9 cellular contexts compared by ENCODE assay signal in the genomic region with DNA sequence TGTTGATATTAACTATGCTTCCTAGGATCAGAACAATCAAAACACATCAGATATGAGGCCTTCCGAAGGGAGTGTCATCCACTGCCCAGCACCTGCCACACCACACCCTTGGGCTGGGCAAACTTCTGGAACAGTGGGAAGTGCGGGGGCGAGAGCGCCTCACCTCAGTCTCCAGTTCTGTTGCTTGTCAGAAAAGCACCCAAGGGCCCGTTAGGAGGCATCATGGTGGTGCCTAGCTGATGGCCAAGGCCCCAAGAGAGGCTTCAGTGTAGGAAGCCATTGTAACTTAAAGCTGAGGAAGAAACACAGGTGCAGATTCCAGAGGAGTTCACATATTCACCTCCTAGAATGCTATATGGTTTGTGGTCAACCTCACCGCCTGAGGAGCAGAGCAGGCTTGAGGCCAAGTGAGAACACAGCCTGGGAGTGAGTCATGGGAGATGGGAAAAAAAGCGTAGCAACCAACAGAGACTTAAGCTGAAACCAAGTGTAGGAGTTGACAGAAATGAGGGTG.
DNase-seq lines count a peak whose midpoint lies in the region; ATAC-seq and TF ChIP-seq lines count a peak whose summit lies in the region.
"Had no signal": no experiment of that assay in that cellular context is flagged by ENCODE, and none has a peak within 500 bp of the region (broad histone marks: within the 10 kb centered on the region; RNA-seq: fewer than 3 reads in every experiment).

No MANE protein-coding gene starts in this region.

- H3K4me3 ChIP-seq in spleen = no peak overlapping the region

- H3K9me3 ChIP-seq in spleen = no peaks in the 10 kb centered on the region

- H3K27me3 Mint-ChIP-seq in activated T-cell treated with anti-CD3 and anti-CD28 coated beads, Interleukin-2, amount 50 U/mL, for 24 hours = peaks cover 9% of the 10 kb centered on the region
- peaks cover 30% of the 10 kb centered on the region for H3K27me3 Mint-ChIP-seq in stimulated activated naive CD8-positive, alpha-beta T cell treated with anti-CD3 and anti-CD28 coated beads, Interleukin-15, Interleukin-2, amounts not matched to agents 100 ng/mL and 50 ng/mL, for 24 hours

- peaks cover 11% of the 10 kb centered on the region for H3K4me1 Mint-ChIP-seq in activated T-cell treated with anti-CD3 and anti-CD28 coated beads, Interleukin-2, amount 50 U/mL, for 24 hours (ENCODE audit: low read depth)
- peaks cover 17% of the 10 kb centered on the region for H3K4me1 Mint-ChIP-seq in stimulated activated naive CD8-positive, alpha-beta T cell treated with anti-CD3 and anti-CD28 coated beads, Interleukin-15, Interleukin-2, amounts not matched to agents 100 ng/mL and 50 ng/mL, for 24 hours (ENCODE audit: low read depth)

- no peak overlapping the region for H3K4me3 Mint-ChIP-seq in activated T-cell treated with anti-CD3 and anti-CD28 coated beads, Interleukin-2, amount 50 U/mL, for 24 hours
- H3K4me3 Mint-ChIP-seq in stimulated activated naive CD8-positive, alpha-beta T cell treated with anti-CD3 and anti-CD28 coated beads, Interleukin-15, Interleukin-2, amounts not matched to agents 100 ng/mL and 50 ng/mL, for 24 hours = peak overlapping the region; percentile 25

- no peaks in the 10 kb centered on the region for H3K27me3 ChIP-seq in spleen (replicated peaks in 1 of 7)

- no peak for TF ChIP-seq CTCF in spleen (IDR thresholded peaks at IDR 0.05 in 8 of 11, conservative IDR thresholded peaks at IDR 0.05 in 3 of 11)

- peaks cover 0 to 17% (median 5%) of the 10 kb centered on the region in 6 donors for H3K4me1 ChIP-seq in spleen
- H3K4me1 ChIP-seq: parathyroid adenoma had no signal

- H3K36me3 ChIP-seq in spleen = no peaks in the 10 kb centered on the region

- 77 to 90% (median 82%) methylated on average over 7 of the region's 7 CpGs for WGBS in spleen, 5 donors

- peak overlapping the region; percentile 77 for H3K27ac Mint-ChIP-seq in activated T-cell treated with anti-CD3 and anti-CD28 coated beads, Interleukin-2, amount 50 U/mL, for 24 hours
- peak overlapping the region; percentile 59 for H3K27ac Mint-ChIP-seq in stimulated activated naive CD8-positive, alpha-beta T cell treated with anti-CD3 and anti-CD28 coated beads, Interleukin-15, Interleukin-2, amounts not matched to agents 100 ng/mL and 50 ng/mL, for 24 hours

- no peak overlapping the region for H3K27ac ChIP-seq in spleen
- H3K27ac ChIP-seq: parathyroid adenoma had no signal

- H3K9me3 Mint-ChIP-seq in activated T-cell treated with anti-CD3 and anti-CD28 coated beads, Interleukin-2, amount 50 U/mL, for 24 hours = no peaks in the 10 kb centered on the region
- no peaks in the 10 kb centered on the region for H3K9me3 Mint-ChIP-seq in stimulated activated naive CD8-positive, alpha-beta T cell treated with anti-CD3 and anti-CD28 coated beads, Interleukin-15, Interleukin-2, amounts not matched to agents 100 ng/mL and 50 ng/mL, for 24 hours

- intact Hi-C loops in spleen (cut with DNase I; ENCODE audit: low total_unique reads) = no loop called here

- TF ChIP-seq POLR2A in spleen (IDR thresholded peaks at IDR 0.05) = no peak

- H3K36me3 Mint-ChIP-seq in activated T-cell treated with anti-CD3 and anti-CD28 coated beads, Interleukin-2, amount 50 U/mL, for 24 hours (ENCODE audit: low read depth) = no peaks in the 10 kb centered on the region
- no peaks in the 10 kb centered on the region for H3K36me3 Mint-ChIP-seq in stimulated activated naive CD8-positive, alpha-beta T cell treated with anti-CD3 and anti-CD28 coated beads, Interleukin-15, Interleukin-2, amounts not matched to agents 100 ng/mL and 50 ng/mL, for 24 hours (ENCODE audit: low read depth)

- ATAC-seq in GM21381 (IDR thresholded peaks at IDR 0.05; ENCODE audit: unreplicated experiment) = no peak

- DNase-seq in activated CD4-positive, alpha-beta T cell treated with anti-CD3 and anti-CD28 coated beads, Interleukin-2, amount 50 U/mL, for 48 hours = peak; percentile 56 to 72
- DNase-seq in activated CD4-positive, alpha-beta T cell treated with anti-CD3 and anti-CD28 coated beads for 4 hours = no peak
- DNase-seq in activated T-cell treated with anti-CD3 and anti-CD28 coated beads, Interleukin-2, amount 50 U/mL, for 24 hours = peak; percentile 42
- DNase-seq in inferior parietal cortex (ENCODE audit: extremely low spot score) (peak; percentile 59), ureter (ENCODE audit: low spot score) (no peak), spleen (no peak)

Comparison
In these comparisons a context has a peak if more than half of its experiments do, and no peak if none do; other contexts are left out.
1. DNase-seq: peak in activated CD4-positive, alpha-beta T cell treated with anti-CD3 and anti-CD28 coated beads, Interleukin-2, amount 50 U/mL, for 48 hours (2 of 2), activated T-cell treated with anti-CD3 and anti-CD28 coated beads, Interleukin-2, amount 50 U/mL, for 24 hours (single experiment) and inferior parietal cortex (single experiment); none in activated CD4-positive, alpha-beta T cell treated with anti-CD3 and anti-CD28 coated beads for 4 hours (0 of 2), ureter (single experiment) and spleen (single experiment).